Comparison of ENCODE assay signal across 29 cellular contexts in genomic region chr20:38504368-38505090, GRCh38.
"Had no signal": no experiment of that assay in that cellular context is flagged by ENCODE, and none has a peak within 500 bp of the region (broad histone marks: within the 10 kb centered on the region; RNA-seq: fewer than 3 reads in every experiment).

No MANE protein-coding gene starts in this region.

- H3K27ac ChIP-seq: esophagus muscularis mucosa, foreskin keratinocyte, gastroesophageal sphincter, heart left ventricle, hepatocyte, neutrophil, parathyroid adenoma, right atrium auricular region, sigmoid colon, stomach, thyroid gland, vagina had no signal

- H3K4me2 ChIP-seq: hepatocyte had no signal

- H3K9me3 ChIP-seq: esophagus muscularis mucosa, gastroesophageal sphincter, neutrophil, right atrium auricular region, sigmoid colon, thyroid gland, vagina had no signal

- ATAC-seq: foreskin keratinocyte; gastroesophageal sphincter; heart left ventricle; left lobe of liver; natural killer cell treated with Interleukin-12 subunit alpha and Interleukin-12 subunit beta and Interleukin-15 and Interleukin-18, amount 100 ng/mL, for 72 hours; stimulated activated effector memory CD8-positive, alpha-beta T cell treated with anti-CD3 and anti-CD28 coated beads, Interleukin-12 subunit alpha, Interleukin-12 subunit beta, amount 100 ng/mL, for 72 hours had no signal

- H3K27ac Mint-ChIP-seq: dendritic cell treated with granulocyte-macrophage colony-stimulating factor and Interleukin-4, amounts not matched to agents 40 ng/mL and 50 ng/mL, for 4 days; endodermal cell; memory B cell; natural killer cell treated with Interleukin-12 subunit alpha and Interleukin-12 subunit beta and Interleukin-15 and Interleukin-18, amount 100 ng/mL, for 72 hours; progenitor cell of endocrine pancreas; stimulated activated effector memory CD8-positive, alpha-beta T cell treated with anti-CD3 and anti-CD28 coated beads, Interleukin-12 subunit alpha, Interleukin-12 subunit beta, amount 100 ng/mL, for 72 hours had no signal

- H2AFZ ChIP-seq: hepatocyte, parathyroid adenoma had no signal

- H3K9me3 Mint-ChIP-seq: natural killer cell treated with Interleukin-12 subunit alpha and Interleukin-12 subunit beta and Interleukin-15 and Interleukin-18, amount 100 ng/mL, for 72 hours had no signal

- H3K4me1 Mint-ChIP-seq: endodermal cell; naive B cell; neural crest cell; stimulated activated effector memory CD8-positive, alpha-beta T cell treated with anti-CD3 and anti-CD28 coated beads, Interleukin-12 subunit alpha, Interleukin-12 subunit beta, amount 100 ng/mL, for 72 hours had no signal

- H3K27me3 Mint-ChIP-seq: dendritic cell treated with granulocyte-macrophage colony-stimulating factor and Interleukin-4, amounts not matched to agents 40 ng/mL and 50 ng/mL, for 4 days; memory B cell; naive B cell; natural killer cell treated with Interleukin-12 subunit alpha and Interleukin-12 subunit beta and Interleukin-15 and Interleukin-18, amount 100 ng/mL, for 72 hours; progenitor cell of endocrine pancreas had no signal

- FAIRE-seq: endothelial cell of umbilical vein, kidney had no signal

- H3K4me3 Mint-ChIP-seq: dendritic cell treated with granulocyte-macrophage colony-stimulating factor and Interleukin-4, amounts not matched to agents 40 ng/mL and 50 ng/mL, for 4 days; endodermal cell; memory B cell; naive B cell; natural killer cell treated with Interleukin-12 subunit alpha and Interleukin-12 subunit beta and Interleukin-15 and Interleukin-18, amount 100 ng/mL, for 72 hours; neural crest cell; stimulated activated effector memory CD8-positive, alpha-beta T cell treated with anti-CD3 and anti-CD28 coated beads, Interleukin-12 subunit alpha, Interleukin-12 subunit beta, amount 100 ng/mL, for 72 hours had no signal

- H3K4me1 ChIP-seq: esophagus muscularis mucosa, foreskin keratinocyte, gastroesophageal sphincter, heart left ventricle, parathyroid adenoma, right atrium auricular region, sigmoid colon, stomach, thyroid gland, vagina had no signal

- H3K9ac ChIP-seq: parathyroid adenoma had no signal

- H3K27me3 ChIP-seq: esophagus muscularis mucosa, foreskin keratinocyte, gastroesophageal sphincter, heart left ventricle, hepatocyte, neutrophil, right atrium auricular region, sigmoid colon, stomach, thyroid gland, vagina had no signal

- DNase-seq: effector CD8-positive, alpha-beta T cell; endodermal cell; foreskin keratinocyte; heart left ventricle; kidney; naive B cell; sigmoid colon; stimulated activated CD4-positive, alpha-beta T cell treated with anti-CD3 and anti-CD28 coated beads, Interleukin-2, amount 100 ng/mL, for 24 hours; stimulated activated CD4-positive, alpha-beta T cell treated with anti-CD3 and anti-CD28 coated beads, Interleukin-4, amount 100 ng/mL, for 24 hours; stimulated activated naive CD4-positive, alpha-beta T cell treated with Interleukin-2 at 50 U/mL for 16 hours; stomach; thyroid gland; trophoblast cell had no signal

- H3K4me3 ChIP-seq: esophagus muscularis mucosa, gastroesophageal sphincter, heart left ventricle, hepatocyte, lung, right atrium auricular region, sigmoid colon, stomach, thyroid gland, vagina had no signal

- H3K79me2 ChIP-seq: hepatocyte, parathyroid adenoma had no signal
